ENCODE assay signal across 8 cellular contexts in genomic region chr7:158495780-158496179, GRCh38.
A peak's percentile ranks its signal among the peaks of the same experiment; 100 is the strongest.
DNase-seq lines count a peak whose midpoint lies in the region; ATAC-seq and TF ChIP-seq lines count a peak whose summit lies in the region.

No MANE protein-coding gene starts in this region.

- no peak overlapping the region for H3K27ac ChIP-seq in Panc1 (ENCODE audit: low read length)
- peak overlapping the region; percentile 12 for H3K27ac ChIP-seq in iPS-20b (ENCODE audit: low read length)

- H3K36me3 ChIP-seq in Panc1 (ENCODE audit: control insufficient read depth, insufficient read depth, low read length) (no peaks in the 10 kb centered on the region), iPS-20b (ENCODE audit: insufficient read depth, low read depth, low read length) (no peaks in the 10 kb centered on the region)

- DNase-seq in DMS79 treated with DMSO at 0.1 percent for 48 hours (lab: John Stamatoyannopoulos, UW) = peak; percentile 84
- peak; percentile 37 for DNase-seq in HEK293T (ENCODE audit: extremely low spot score)
- DNase-seq in Panc1 (ENCODE audit: low read depth, low spot score) = no peak
- DNase-seq in amniotic stem cell (lab: John Stamatoyannopoulos, UW) = no peak

- H3K27me3 ChIP-seq in Panc1 (ENCODE audit: control insufficient read depth, insufficient read depth, low read length) (no peaks in the 10 kb centered on the region), iPS-20b (ENCODE audit: insufficient read depth, low read length) (no peaks in the 10 kb centered on the region)

- ATAC-seq in Panc1 = peak; percentile 92
- ATAC-seq in GM19351 (IDR thresholded peaks at IDR 0.05; ENCODE audit: unreplicated experiment) = no peak
- no peak for ATAC-seq in HG03025 (IDR thresholded peaks at IDR 0.05; ENCODE audit: low FRiP score, unreplicated experiment)
- ATAC-seq in GM19452 (IDR thresholded peaks at IDR 0.05; ENCODE audit: unreplicated experiment) = no peak

- intact Hi-C loops in Panc1 (cut with micrococcal nuclease; ENCODE audit: unreplicated experiment) = no loop called here

- no peak overlapping the region for H3K4me3 ChIP-seq in Panc1 (ENCODE audit: low read depth in 2 of 2, low read length in 2 of 2)
- peak overlapping the region; percentile 56; the same call in 1 of the 2 replicates for H3K4me3 ChIP-seq in iPS-20b (ENCODE audit: low read length)

- peak overlapping the region; percentile 27; the same call in 1 of the 2 replicates for H3K9ac ChIP-seq in iPS-20b (ENCODE audit: low read depth, low read length)

- no peak; the same call in 1 of the 2 replicates for TF ChIP-seq CTCF in Panc1 (IDR thresholded peaks at IDR 0.05)

- BruUV-seq in Panc1 (replicated peaks; lab: Mats Ljungman, UMichigan) = no TSS peak

- in situ Hi-C loops in Panc1 (cut with HindIII; ENCODE audit: low pct_unique_long_range_greater_than_20kb, low sequenced_read_pairs) = no loop called here

- no peaks in the 10 kb centered on the region for H3K4me1 ChIP-seq in Panc1 (ENCODE audit: control insufficient read depth, insufficient read depth, low read length)
- peaks cover 22% of the 10 kb centered on the region for H3K4me1 ChIP-seq in iPS-20b (ENCODE audit: insufficient read depth, low read length)

- H3K9me3 ChIP-seq in Panc1 (ENCODE audit: control insufficient read depth, insufficient read depth, low read depth, low read length) (no peaks in the 10 kb centered on the region), iPS-20b (ENCODE audit: insufficient read depth, low read depth, low read length) (no peaks in the 10 kb centered on the region; the same call in 1 of the 2 replicates)

- POLR2A ChIA-PET in HEK293T (lab: Yijun Ruan, JAX) (no interaction called here), Panc1 (lab: Charles Lee) (no interaction called here)

- CTCF ChIA-PET in HEK293T (lab: Yijun Ruan, JAX) = no interaction called here
- CTCF ChIA-PET in Panc1 (lab: Charles Lee) = interaction anchor here (0.8 kb wide), 1 partner anchor 479 kb away, joined by 3 read pairs; no protein-coding TSS in a partner anchor

TF ChIP-seq in HEK293T, 16 proteins besides CTCF, POLR2A, EP300 and RAD21:
- TF ChIP-seq FOXM1 (IDR thresholded peaks at IDR 0.05; ENCODE audit: borderline replicate concordance) (no peak), CTBP1 (IDR thresholded peaks at IDR 0.05; ENCODE audit: borderline replicate concordance) (no peak), LEF1 (IDR thresholded peaks at IDR 0.05; ENCODE audit: borderline replicate concordance) (no peak), NFRKB (IDR thresholded peaks at IDR 0.05) (no peak), SUZ12 (IDR thresholded peaks at IDR 0.05) (no peak), SP1 (IDR thresholded peaks at IDR 0.05) (no peak), HDGF (IDR thresholded peaks at IDR 0.05; ENCODE audit: borderline replicate concordance) (no peak), FOXA1 (IDR thresholded peaks at IDR 0.05) (no peak), BHLHE40 (IDR thresholded peaks at IDR 0.05; ENCODE audit: borderline replicate concordance) (no peak)
- TF ChIP-seq, protein P1, sequence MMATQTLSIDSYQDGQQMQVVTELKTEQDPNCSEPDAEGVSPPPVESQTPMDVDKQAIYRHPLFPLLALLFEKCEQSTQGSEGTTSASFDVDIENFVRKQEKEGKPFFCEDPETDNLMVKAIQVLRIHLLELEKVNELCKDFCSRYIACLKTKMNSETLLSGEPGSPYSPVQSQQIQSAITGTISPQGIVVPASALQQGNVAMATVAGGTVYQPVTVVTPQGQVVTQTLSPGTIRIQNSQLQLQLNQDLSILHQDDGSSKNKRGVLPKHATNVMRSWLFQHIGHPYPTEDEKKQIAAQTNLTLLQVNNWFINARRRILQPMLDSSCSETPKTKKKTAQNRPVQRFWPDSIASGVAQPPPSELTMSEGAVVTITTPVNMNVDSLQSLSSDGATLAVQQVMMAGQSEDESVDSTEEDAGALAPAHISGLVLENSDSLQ (IDR thresholded peaks at IDR 0.05) = no peak

Comparison
In these comparisons a context has a peak if more than half of its experiments do, and no peak if none do; other contexts are left out.
1. DNase-seq: peak in DMS79 treated with DMSO at 0.1 percent for 48 hours (single experiment) and HEK293T (single experiment); none in Panc1 (single experiment) and amniotic stem cell (single experiment).